In genomic region chr12:49903700-49904423, GRCh38 we compare ENCODE assay signal across 8 cellular contexts. TPM values are rescaled to one million over a fixed set of nuclear protein-coding genes. Genes with fewer than 3 reads are reported as not detected.
DNase-seq lines count a peak whose midpoint lies in the region; ATAC-seq and TF ChIP-seq lines count a peak whose summit lies in the region.

Gene FAIM2, minus strand, starts transcription at chr12:49903900. Its CDS starts 108 bp downstream, at chr12:49903792.

- H3K27ac Mint-ChIP-seq in nephron progenitor cell: peak within 1 kb of the TSS; percentile 16

- TF ChIP-seq EP300 in esophagus muscularis mucosa (IDR thresholded peaks at IDR 0.05): no peak

- TF ChIP-seq POLR2A in esophagus muscularis mucosa (IDR thresholded peaks at IDR 0.05; ENCODE audit: low read depth): no peak

- peaks cover 8 to 19% (median 14%) of the 10 kb centered on the region in 4 donors for H3K4me1 ChIP-seq in esophagus muscularis mucosa

- H3K36me3 Mint-ChIP-seq in nephron progenitor cell (ENCODE audit: low read depth): no peaks in the 10 kb centered on the region

- no peak for TF ChIP-seq CTCF in esophagus muscularis mucosa (IDR thresholded peaks at IDR 0.05)
- TF ChIP-seq CTCF in nephron progenitor cell (IDR thresholded peaks at IDR 0.05): no peak

- no peaks in the 10 kb centered on the region for H3K9me3 Mint-ChIP-seq in nephron progenitor cell

- peak within 1 kb of the TSS; percentile 76 for H3K4me3 Mint-ChIP-seq in nephron progenitor cell

- H3K27me3 ChIP-seq in esophagus muscularis mucosa: peaks cover 0 to 13% (median 0%) of the 10 kb centered on the region in 4 donors

- H3K4me3 ChIP-seq in esophagus muscularis mucosa: peak within 1 kb of the TSS; percentile 55 to 67 (median 58)

- H3K27me3 Mint-ChIP-seq in nephron progenitor cell (ENCODE audit: low read depth, poor library complexity): peaks cover 18% of the 10 kb centered on the region

- peaks cover 70% of the 10 kb centered on the region for H3K4me1 Mint-ChIP-seq in nephron progenitor cell

- no peaks in the 10 kb centered on the region for H3K9me3 ChIP-seq in esophagus muscularis mucosa

- ATAC-seq in HG02678 (IDR thresholded peaks at IDR 0.05; ENCODE audit: unreplicated experiment): no peak

- WGBS in esophagus muscularis mucosa: 7% methylated on average over 31 of the region's 56 CpGs

- intact Hi-C loops in esophagus muscularis mucosa (cut with DNase I): no loop called here

- no peaks in the 10 kb centered on the region for H3K36me3 ChIP-seq in esophagus muscularis mucosa

- DNase-seq in Ammon's horn (ENCODE audit: low spot score) (peak; percentile 93), NCI-H146 treated with DMSO at 0.1 percent for 48 hours (lab: John Stamatoyannopoulos, UW; ENCODE audit: unreplicated experiment) (peak; percentile 68), activated T-cell treated with anti-CD3 and anti-CD28 coated beads for 24 hours (ENCODE audit: low read depth) (peak; percentile 29), esophagus muscularis mucosa (ENCODE audit: extremely low spot score) (no peak), nephron progenitor cell (peak; percentile 67)
- DNase-seq in NK-92 treated with Interleukin-12 subunit alpha and Interleukin-12 subunit beta, amount 100 ng/mL, for 24 hours (lab: John Stamatoyannopoulos, UW): no peak

- peak within 1 kb of the TSS; percentile 56 to 73 (median 66) for H3K27ac ChIP-seq in esophagus muscularis mucosa (replicated peaks in 1 of 4)
- peak within 1 kb of the TSS; percentile 100 for H3K27ac ChIP-seq in temporal lobe (ENCODE audit: low read depth, low read length)

RNA-seq across cellular contexts. Expression of gene FAIM2, which starts in this region (rescaled TPM):
- 10 to 100 TPM in 1 of 4 donors, 1 to 10 TPM in 3; 4.1 to 10.3 (median 7.4) TPM for total RNA-seq in esophagus muscularis mucosa
- 24.6 TPM for total RNA-seq in temporal lobe

Comparison
In these comparisons a context has a peak if more than half of its experiments do, and no peak if none do; other contexts are left out.
1. DNase-seq: peak in Ammon's horn (single experiment), NCI-H146 treated with DMSO at 0.1 percent for 48 hours (single experiment), activated T-cell treated with anti-CD3 and anti-CD28 coated beads for 24 hours (single experiment) and nephron progenitor cell (single experiment); none in esophagus muscularis mucosa (single experiment) and NK-92 treated with Interleukin-12 subunit alpha and Interleukin-12 subunit beta, amount 100 ng/mL, for 24 hours (single experiment).